Comparison of ENCODE assay signal across 8 cellular contexts in genomic region chr3:185900228-185900627, GRCh38. TPM values are rescaled to one million over a fixed set of nuclear protein-coding genes. Genes with fewer than 3 reads are reported as not detected.
DNase-seq lines count a peak whose midpoint lies in the region; ATAC-seq, FAIRE-seq and TF ChIP-seq lines count a peak whose summit lies in the region.

No MANE protein-coding gene starts in this region.

- TF ChIP-seq CTCF in H1 (IDR thresholded peaks at IDR 0.05; ENCODE audit: control extremely low read depth in 1 of 3, insufficient read depth in 1 of 3, low read depth in 1 of 3, low read length in 3 of 3): no peak

- no peaks in the 10 kb centered on the region for H3K79me1 ChIP-seq in H1 (ENCODE audit: low read depth, low read length)

- H3K9me3 ChIP-seq in H1 (ENCODE audit: insufficient read depth in 2 of 2, low read depth in 1 of 2, low read length in 1 of 2): no peaks in the 10 kb centered on the region; a peak in 1 of 4 replicates

- no peak overlapping the region for H4K8ac ChIP-seq in H1 (ENCODE audit: extremely low read depth, insufficient read depth, low read length)

- WGBS in H1 (ENCODE audit: extremely low coverage in 1 of 2, insufficient coverage in 1 of 2, insufficient read length in 1 of 2, insufficient replicate concordance in 2 of 2, low coverage in 1 of 2, low lambda C conversion rate in 2 of 2, missing lambda C conversion rate in 1 of 2), 2 experiments: 71% methylated on average over 1 of the region's 1 CpG; no CpG with 5 or more reads in 1 of the 2 experiments

- CTCF ChIA-PET in H1 (lab: Charles Lee; ENCODE audit: partially characterized antibody): interaction anchor here (2.2 to 3.8 kb wide), 3 partner anchors 20 to 240 kb away, joined by 6 to 17 read pairs (median 9); no protein-coding TSS in a partner anchor

- H3K4me1 ChIP-seq in H1 (replicated peaks in 1 of 4; ENCODE audit: control insufficient read depth in 3 of 4, insufficient read depth in 4 of 4, low read length in 3 of 4): no peaks in the 10 kb centered on the region

- no peak overlapping the region for H2AK5ac ChIP-seq in H1 (ENCODE audit: low read depth, low read length)

- no peak overlapping the region for H2BK12ac ChIP-seq in H1 (ENCODE audit: low read depth, low read length)

- no peak overlapping the region for H4K5ac ChIP-seq in H1 (ENCODE audit: insufficient read length, low read depth, low read length)

- H3K14ac ChIP-seq in H1 (ENCODE audit: insufficient read length): no peak overlapping the region

- no peaks in the 10 kb centered on the region for H3K27me3 ChIP-seq in H1 (replicated peaks in 1 of 4; ENCODE audit: control insufficient read depth in 3 of 4, extremely low read depth in 1 of 4, insufficient read depth in 3 of 4, low read length in 3 of 4)

- no peak overlapping the region for H3K23ac ChIP-seq in H1 (ENCODE audit: insufficient read length)

- H2BK120ac ChIP-seq in H1 (replicated peaks; ENCODE audit: low read depth, low read length): no peak overlapping the region

- H3K36me3 ChIP-seq in H1 (ENCODE audit: control insufficient read depth in 2 of 4, insufficient read depth in 4 of 4, low read length in 3 of 4): no peaks in the 10 kb centered on the region

- H4K91ac ChIP-seq in H1 (replicated peaks; ENCODE audit: insufficient read length, low read length): no peak overlapping the region

- H2AFZ ChIP-seq in H1 (ENCODE audit: low read length): no peak overlapping the region

- no peak overlapping the region for H3K4ac ChIP-seq in H1 (replicated peaks; ENCODE audit: insufficient read length, low read depth, low read length)

- TF ChIP-seq EP300 in H1 (IDR thresholded peaks at IDR 0.05; ENCODE audit: borderline replicate concordance in 1 of 2, low read depth in 2 of 2, low read length in 2 of 2): no peak

- H3K23me2 ChIP-seq in H1 (ENCODE audit: low read depth, low read length): no peaks in the 10 kb centered on the region

- H3K18ac ChIP-seq in H1 (ENCODE audit: extremely low read depth, low read length): no peak overlapping the region

- H3K27ac ChIP-seq in H1 (ENCODE audit: low read depth, low read length): no peak overlapping the region

- peak; percentile 66 for DNase-seq in ELF-1 (ENCODE audit: low read depth, low spot score)
- peak; percentile 35 for DNase-seq in NCI-H69 (lab: John Stamatoyannopoulos, UW)
- DNase-seq in H1 (ENCODE audit: low read depth in 1 of 2, low spot score in 2 of 2): no peak
- DNase-seq in non-pigmented ciliary epithelial cell (ENCODE audit: low read depth): peak; percentile 82
- DNase-seq in NCI-H1930 (lab: John Stamatoyannopoulos, UW): no peak
- DNase-seq in effector CD4-positive, alpha-beta T cell: no peak
- DNase-seq in stimulated activated naive CD4-positive, alpha-beta T cell treated with Interleukin-2 at 50 U/mL for 16 hours (lab: John Stamatoyannopoulos, UW): no peak

- ATAC-seq in HG03439 (IDR thresholded peaks at IDR 0.05; ENCODE audit: unreplicated experiment): no peak

- no peak for FAIRE-seq in H1 (lab: Jason Lieb, UNC)

- no peak for TF ChIP-seq POLR2A in H1 (IDR thresholded peaks at IDR 0.05; ENCODE audit: control extremely low read depth in 1 of 2, low read depth in 2 of 2, low read length in 2 of 2)

- no peaks in the 10 kb centered on the region for H3K79me2 ChIP-seq in H1 (ENCODE audit: control insufficient read depth in 1 of 2, insufficient read depth in 2 of 2, low read length in 2 of 2)

- H3K9ac ChIP-seq in H1 (replicated peaks in 1 of 4; ENCODE audit: extremely low read depth in 1 of 4, low read depth in 3 of 4, low read length in 3 of 4): no peak overlapping the region

- TF ChIP-seq RAD21 in H1 (IDR thresholded peaks at IDR 0.05 in 1 of 2, conservative IDR thresholded peaks at IDR 0.05 in 1 of 2; ENCODE audit: low read depth in 2 of 2, low read length in 2 of 2): no peak

- H4K20me1 ChIP-seq in H1 (replicated peaks in 1 of 2; ENCODE audit: control insufficient read depth in 1 of 2, insufficient read depth in 2 of 2, low read length in 2 of 2): no peaks in the 10 kb centered on the region

- POLR2A ChIA-PET in H1 (lab: Charles Lee; ENCODE audit: partially characterized antibody): interaction anchor here (1.4 to 6.2 kb wide), 2 partner anchors 11 to 13 kb away, joined by 3 to 58 read pairs; no protein-coding TSS in a partner anchor

- no peak overlapping the region for H2BK5ac ChIP-seq in H1 (ENCODE audit: low read depth, low read length)

- no peak overlapping the region for H3K4me3 ChIP-seq in H1 (ENCODE audit: extremely low read depth in 1 of 4, insufficient read depth in 2 of 4, low read depth in 3 of 4, low read length in 4 of 4)

- no peak overlapping the region for H3K56ac ChIP-seq in H1 (replicated peaks; ENCODE audit: insufficient read length, low read depth, low read length)

- no peak overlapping the region for H3K4me2 ChIP-seq in H1 (ENCODE audit: insufficient read depth in 1 of 2, low read depth in 2 of 2, low read length in 2 of 2)

- H2BK15ac ChIP-seq in H1 (ENCODE audit: low read length): no peak overlapping the region

- H2BK20ac ChIP-seq in H1 (ENCODE audit: low read length): no peak overlapping the region

TF ChIP-seq in H1, 55 proteins besides CTCF, POLR2A, EP300 and RAD21:
- peak; percentile 87 for TF ChIP-seq BACH1 (IDR thresholded peaks at IDR 0.05; ENCODE audit: low read length)
- TF ChIP-seq KDM4A (IDR thresholded peaks at IDR 0.05; ENCODE audit: low read depth, low read length, severe bottlenecking): no peak
- peak; percentile 74; the same call in 1 of the 2 replicates for TF ChIP-seq MAFK (IDR thresholded peaks at IDR 0.05; ENCODE audit: low read depth, low read length)
- TF ChIP-seq EZH2 (IDR thresholded peaks at IDR 0.05; ENCODE audit: low read depth, low read length, severe bottlenecking): no peak
- TF ChIP-seq POLR2AphosphoS5 (IDR thresholded peaks at IDR 0.05; ENCODE audit: low read depth, low read length): no peak

RNA-seq across cellular contexts. Expression of gene TRA2B, which starts 37.6 kb away (rescaled TPM):
- 267 and 274 TPM in 2 replicates for total RNA-seq in H1 (2021; fragmentation: NEBNext Ultra II Directional; extraction: Animal tissue kit (Norgen Biotek cat#: 25700))
- 206 and 251 TPM in 2 replicates for polyA plus RNA-seq in H1 (2011; rRNA removed)
- 276 TPM for polyA plus RNA-seq in H1 (2011; cell fraction: cytosol; rRNA removed)
- 182 TPM for polyA plus RNA-seq in H1 (2011; cell fraction: nucleus; rRNA removed)
- 251 to 314 TPM (median 271 TPM) in 4 replicates for polyA plus RNA-seq in H1 (2012, experiment 1 of 2)
- polyA plus RNA-seq in H1 (2012, experiment 2 of 2): 66.5 TPM
- polyA plus RNA-seq in H1 (2013, experiment 1 of 2): 261 TPM
- 258 TPM for polyA plus RNA-seq in H1 (2013, experiment 2 of 2)
- 233 and 288 TPM in 2 replicates for polyA minus RNA-seq in H1 (2011; rRNA and poly(A)+ RNA removed)
- polyA minus RNA-seq in H1 (2011; cell fraction: cytosol; rRNA and poly(A)+ RNA removed): 376 TPM
- polyA minus RNA-seq in H1 (2011; cell fraction: nucleus; rRNA and poly(A)+ RNA removed): 505 TPM

Comparison
In these comparisons a context has a peak if more than half of its experiments do, and no peak if none do; other contexts are left out.
1. DNase-seq: peak in ELF-1 (single experiment), NCI-H69 (single experiment) and non-pigmented ciliary epithelial cell (single experiment); none in H1 (0 of 2), NCI-H1930 (0 of 2), effector CD4-positive, alpha-beta T cell (single experiment) and stimulated activated naive CD4-positive, alpha-beta T cell treated with Interleukin-2 at 50 U/mL for 16 hours (single experiment).